Comparison of ENCODE assay signal across 28 cellular contexts in the genomic region with DNA sequence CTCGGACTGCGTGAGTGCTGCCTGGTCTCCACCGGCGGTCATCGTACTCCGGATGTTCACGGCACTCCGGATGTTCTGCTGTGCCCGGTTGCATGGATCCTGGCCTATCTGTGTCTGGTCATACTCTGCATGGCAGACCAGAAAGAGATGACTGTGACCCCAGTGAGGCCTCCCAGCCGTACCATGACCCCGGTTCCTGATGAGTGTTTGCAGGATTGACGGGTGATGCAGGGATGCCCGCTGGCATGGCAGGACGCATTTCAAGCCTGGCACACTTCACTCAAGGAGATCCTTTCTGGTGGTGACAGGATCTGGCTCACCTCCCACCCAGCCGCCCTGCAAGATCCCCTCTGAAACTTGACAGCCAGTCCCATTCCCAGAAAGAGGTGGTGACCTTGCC.
"Had no signal": no experiment of that assay in that cellular context is flagged by ENCODE, and none has a peak within 500 bp of the region (broad histone marks: within the 10 kb centered on the region; RNA-seq: fewer than 3 reads in every experiment).

No MANE protein-coding gene starts in this region.

- H3K4me1 ChIP-seq: suprapubic skin, testis, thyroid gland, tibial artery, tibial nerve, upper lobe of left lung, upper lobe of right lung, uterus, vagina had no signal

- H3K9me3 ChIP-seq: stomach, suprapubic skin, testis, thoracic aorta, thyroid gland, tibial artery, tibial nerve, transverse colon, upper lobe of left lung, upper lobe of right lung, uterus, vagina had no signal

- H3K27me3 ChIP-seq: suprapubic skin, testis, thyroid gland, tibial artery, tibial nerve, transverse colon, upper lobe of left lung, upper lobe of right lung, uterus, vagina had no signal

- H3K9me3 Mint-ChIP-seq: stimulated activated effector memory CD8-positive, alpha-beta T cell treated with anti-CD3 and anti-CD28 coated beads, Interleukin-12 subunit alpha, Interleukin-12 subunit beta, amount 100 ng/mL, for 72 hours; stimulated activated memory B cell treated with anti-CD40 and anti-IgM and Interleukin-4, amounts not matched to agents 10 μg/mL and 1 μg/mL and 100 μg/mL, for 72 hours; stimulated activated naive B cell treated with anti-CD40 and anti-IgM and Interleukin-4, amounts not matched to agents 10 μg/mL and 1 μg/mL and 100 μg/mL, for 72 hours; stimulated activated naive CD8-positive, alpha-beta T cell treated with anti-CD3 and anti-CD28 coated beads, Interleukin-15, amount 100 ng/mL, for 72 hours; stimulated activated naive CD8-positive, alpha-beta T cell treated with anti-CD3 and anti-CD28 coated beads, Interleukin-15, Interleukin-2, amounts not matched to agents 100 ng/mL and 50 ng/mL, for 24 hours; type B pancreatic cell had no signal

- H3K36me3 Mint-ChIP-seq: stimulated activated effector memory CD8-positive, alpha-beta T cell treated with anti-CD3 and anti-CD28 coated beads, Interleukin-12 subunit alpha, Interleukin-12 subunit beta, amount 100 ng/mL, for 72 hours; stimulated activated memory B cell treated with anti-CD40 and anti-IgM and Interleukin-4, amounts not matched to agents 10 μg/mL and 1 μg/mL and 100 μg/mL, for 72 hours; stimulated activated naive B cell treated with anti-CD40 and anti-IgM and Interleukin-4, amounts not matched to agents 10 μg/mL and 1 μg/mL and 100 μg/mL, for 72 hours; type B pancreatic cell had no signal

- H3K4me3 ChIP-seq: stomach, suprapubic skin, testis, thoracic aorta, thyroid gland, tibial artery, tibial nerve, transverse colon, upper lobe of left lung, upper lobe of right lung, uterus, vagina had no signal

- H3K27ac Mint-ChIP-seq: stimulated activated effector memory CD8-positive, alpha-beta T cell treated with anti-CD3 and anti-CD28 coated beads, Interleukin-12 subunit alpha, Interleukin-12 subunit beta, amount 100 ng/mL, for 72 hours; stimulated activated memory B cell treated with anti-CD40 and anti-IgM and Interleukin-4, amounts not matched to agents 10 μg/mL and 1 μg/mL and 100 μg/mL, for 72 hours; stimulated activated naive B cell treated with anti-CD40 and anti-IgM and Interleukin-4, amounts not matched to agents 10 μg/mL and 1 μg/mL and 100 μg/mL, for 72 hours; stimulated activated naive CD8-positive, alpha-beta T cell treated with anti-CD3 and anti-CD28 coated beads, Interleukin-15, amount 100 ng/mL, for 72 hours; stimulated activated naive CD8-positive, alpha-beta T cell treated with anti-CD3 and anti-CD28 coated beads, Interleukin-15, Interleukin-2, amounts not matched to agents 100 ng/mL and 50 ng/mL, for 24 hours; type B pancreatic cell had no signal

- H3K4me1 Mint-ChIP-seq: stimulated activated memory B cell treated with anti-CD40 and anti-IgM and Interleukin-4, amounts not matched to agents 10 μg/mL and 1 μg/mL and 100 μg/mL, for 72 hours; stimulated activated naive B cell treated with anti-CD40 and anti-IgM and Interleukin-4, amounts not matched to agents 10 μg/mL and 1 μg/mL and 100 μg/mL, for 72 hours had no signal

- H3K36me3 ChIP-seq: stomach, suprapubic skin, thoracic aorta, thyroid gland, tibial artery, tibial nerve, transverse colon, upper lobe of left lung, upper lobe of right lung, uterus, vagina had no signal

- H3K4me3 Mint-ChIP-seq: stimulated activated effector memory CD8-positive, alpha-beta T cell treated with anti-CD3 and anti-CD28 coated beads, Interleukin-12 subunit alpha, Interleukin-12 subunit beta, amount 100 ng/mL, for 72 hours; stimulated activated memory B cell treated with anti-CD40 and anti-IgM and Interleukin-4, amounts not matched to agents 10 μg/mL and 1 μg/mL and 100 μg/mL, for 72 hours; stimulated activated naive B cell treated with anti-CD40 and anti-IgM and Interleukin-4, amounts not matched to agents 10 μg/mL and 1 μg/mL and 100 μg/mL, for 72 hours; stimulated activated naive CD8-positive, alpha-beta T cell treated with anti-CD3 and anti-CD28 coated beads, Interleukin-15, amount 100 ng/mL, for 72 hours; stimulated activated naive CD8-positive, alpha-beta T cell treated with anti-CD3 and anti-CD28 coated beads, Interleukin-15, Interleukin-2, amounts not matched to agents 100 ng/mL and 50 ng/mL, for 24 hours; type B pancreatic cell had no signal

- H3K27ac ChIP-seq: stomach, suprapubic skin, testis, thoracic aorta, thyroid gland, tibial artery, tibial nerve, transverse colon, upper lobe of left lung, upper lobe of right lung, uterus, vagina had no signal

- ATAC-seq: stimulated activated effector memory CD8-positive, alpha-beta T cell treated with anti-CD3 and anti-CD28 coated beads, Interleukin-12 subunit alpha, Interleukin-12 subunit beta, amount 100 ng/mL, for 72 hours; stimulated activated memory B cell treated with anti-CD40 and anti-IgM and Interleukin-4, amounts not matched to agents 10 μg/mL and 1 μg/mL and 100 μg/mL, for 72 hours; stimulated activated naive B cell treated with anti-CD40 and anti-IgM and Interleukin-4, amounts not matched to agents 10 μg/mL and 1 μg/mL and 100 μg/mL, for 72 hours; stimulated activated naive CD8-positive, alpha-beta T cell treated with anti-CD3 and anti-CD28 coated beads, Interleukin-15, amount 100 ng/mL, for 72 hours; stimulated activated naive CD8-positive, alpha-beta T cell treated with anti-CD3 and anti-CD28 coated beads, Interleukin-15, Interleukin-2, amounts not matched to agents 100 U/mL and 50 U/mL, for 24 hours; upper lobe of right lung had no signal

- DNase-seq: stimulated activated CD4-positive, alpha-beta T cell treated with anti-CD3 and anti-CD28 coated beads, Interleukin-2, amount 100 ng/mL, for 48 hours; stimulated activated CD4-positive, alpha-beta T cell treated with anti-CD3 and anti-CD28 coated beads, Interleukin-4, amount 100 ng/mL, for 1 hour; stimulated activated CD4-positive, alpha-beta T cell treated with anti-CD3 and anti-CD28 coated beads, Interleukin-4, amount 100 ng/mL, for 24 hours; stimulated activated CD4-positive, alpha-beta T cell treated with anti-CD3 and anti-CD28 coated beads, Interleukin-4, amount 100 ng/mL, for 4 hours; stimulated activated CD8-positive, alpha-beta memory T cell treated with anti-CD3 and anti-CD28 coated beads, Interleukin-4, amount 100 ng/mL, for 48 hours; stimulated activated naive B cell treated with anti-CD40 and anti-IgM and Interleukin-4, amounts not matched to agents 10 μg/mL and 1 μg/mL and 100 μg/mL, for 72 hours; stimulated activated naive CD4-positive, alpha-beta T cell; stimulated activated naive CD4-positive, alpha-beta T cell treated with Interleukin-2 at 50 U/mL for 16 hours; stimulated activated naive CD8-positive, alpha-beta T cell treated with anti-CD3 and anti-CD28 coated beads, Interleukin-15, amount 100 ng/mL, for 72 hours; stimulated activated naive CD8-positive, alpha-beta T cell treated with anti-CD3 and anti-CD28 coated beads, Interleukin-15, Interleukin-2, amounts not matched to agents 100 U/mL and 50 U/mL, for 24 hours; stomach; substantia nigra; testis; thyroid gland; tibial artery; transverse colon; trophoblast cell; upper lobe of right lung; uterus had no signal
